8 cellular contexts compared by ENCODE assay signal in genomic region chr2:70301344-70302194, GRCh38. TPM values are rescaled to one million over a fixed set of nuclear protein-coding genes. Genes with fewer than 3 reads are reported as not detected.
A peak's percentile ranks its signal among the peaks of the same experiment; 100 is the strongest.
DNase-seq lines count a peak whose midpoint lies in the region; ATAC-seq and TF ChIP-seq lines count a peak whose summit lies in the region.

TSS of gene FAM136A (minus strand) at chr2:70302067. CDS start at chr2:70302011, 56 bp downstream.

- H3K36me3 ChIP-seq in kidney epithelial cell (ENCODE audit: control insufficient read depth, insufficient read depth, low read length) = no peaks in the 10 kb centered on the region

- DNase-seq in AG04449 (ENCODE audit: low read depth, low spot score) (no peak), NCI-H2227 treated with DMSO at 0.1 percent for 48 hours (lab: John Stamatoyannopoulos, UW) (peak; percentile 88), cerebellar cortex (ENCODE audit: low spot score) (peak; percentile 77), kidney epithelial cell (ENCODE audit: low read depth) (peak; percentile 10)
- peak; percentile 93 for DNase-seq in stimulated activated CD4-positive, alpha-beta T cell treated with anti-CD3 and anti-CD28 coated beads, Interleukin-15, amount 100 ng/mL, for 24 hours

- CTCF ChIA-PET in AG04449 (lab: Yijun Ruan, JAX) = interaction anchor here (0.6 to 10.1 kb wide), 25 partner anchors 8 to 700 kb away, joined by 3 to 292 read pairs (median 4); partner anchors contain the start of genes C2orf42, MXD1 and SNRPG

- no peaks in the 10 kb centered on the region for H3K27me3 ChIP-seq in kidney epithelial cell (ENCODE audit: control insufficient read depth, insufficient read depth, low read length)

- peak; percentile 43 for ATAC-seq in GM18861 (IDR thresholded peaks at IDR 0.05; ENCODE audit: unreplicated experiment)
- ATAC-seq in HG03097 (IDR thresholded peaks at IDR 0.05; ENCODE audit: low FRiP score, unreplicated experiment) = peak; percentile 58
- ATAC-seq in activated CD4-positive, CD25-positive, alpha-beta regulatory T cell treated with anti-CD3 and anti-CD28 coated beads, Interleukin-2, amount 50 U/mL, for 24 hours = peak; percentile 87 to 90

- POLR2A ChIA-PET in AG04449 (lab: Yijun Ruan, JAX) = interaction anchor here (2.1 kb wide), 1 partner anchor 8 kb away, joined by 6 read pairs; the partner anchor contains the start of gene SNRPG

- TF ChIP-seq CTCF in AG04449 (IDR thresholded peaks at IDR 0.05; ENCODE audit: insufficient read depth, low read length, missing control alignments) (peak; percentile 97), kidney epithelial cell (IDR thresholded peaks at IDR 0.05; ENCODE audit: insufficient read depth, low read length, poor library complexity, severe bottlenecking) (peak; percentile 77)

- peak within 1 kb of the TSS; percentile 88 for H3K4me3 ChIP-seq in AG04449 (ENCODE audit: low read depth, low read length)
- H3K4me3 ChIP-seq in kidney epithelial cell (ENCODE audit: low read depth, low read length) = peak within 1 kb of the TSS; percentile 66

RNA-seq across cellular contexts. Expression of gene FAM136A, which starts in this region (rescaled TPM):
- total RNA-seq in kidney epithelial cell = 67.1 and 70.5 TPM in 2 replicates
